8 cellular contexts compared by ENCODE assay signal in genomic region chr4:147866532-147867271, GRCh38.
DNase-seq lines count a peak whose midpoint lies in the region; ATAC-seq and FAIRE-seq lines count a peak whose summit lies in the region.

No MANE protein-coding gene starts in this region.

- DNase-seq in DMS 273 (lab: John Stamatoyannopoulos, UW; ENCODE audit: unreplicated experiment) (peak; percentile 90), HTR-8/SVneo (ENCODE audit: insufficient read length, low spot score) (peak; percentile 71), NOMO-1 treated with DMSO at 0.1 percent for 48 hours (lab: John Stamatoyannopoulos, UW; ENCODE audit: unreplicated experiment) (peak; percentile 80), epithelial cell of prostate (ENCODE audit: low read depth, low spot score) (peak; percentile 34)
- DNase-seq in activated CD8-positive, alpha-beta memory T cell treated with anti-CD3 and anti-CD28 coated beads, Interleukin-2, amount 50 U/mL, for 1 hour (ENCODE audit: extremely low read depth), result peak; percentile 74
- peak; percentile 98 for DNase-seq in stimulated activated CD8-positive, alpha-beta memory T cell treated with anti-CD3 and anti-CD28 coated beads, Interleukin-4, amount 100 ng/mL, for 48 hours

- no peak overlapping the region for H3K27ac ChIP-seq in epithelial cell of prostate
- H3K27ac ChIP-seq in muscle layer of colon (ENCODE audit: low read depth, low read length), result peak overlapping the region; percentile 4

- ATAC-seq in GM21423 (IDR thresholded peaks at IDR 0.05; ENCODE audit: unreplicated experiment), result peak; percentile 82

- no peak overlapping the region for H3K4me3 ChIP-seq in muscle layer of colon (ENCODE audit: low read depth in 1 of 2, low read length in 2 of 2)

- H3K4me1 ChIP-seq in muscle layer of colon (ENCODE audit: insufficient read depth, low read length), result peaks cover 50% of the 10 kb centered on the region

- peak; percentile 23 for FAIRE-seq in HTR-8/SVneo (lab: Jason Lieb, UNC)

- H3K9me3 ChIP-seq in muscle layer of colon (ENCODE audit: low read length), result no peaks in the 10 kb centered on the region

- H3K36me3 ChIP-seq in muscle layer of colon (ENCODE audit: insufficient read depth, low read length), result peaks cover 4% of the 10 kb centered on the region

- no peaks in the 10 kb centered on the region for H3K27me3 ChIP-seq in muscle layer of colon (ENCODE audit: control insufficient read depth in 1 of 2, insufficient read depth in 2 of 2, low read length in 2 of 2)

- H3K9ac ChIP-seq in muscle layer of colon (ENCODE audit: low read length), result no peak overlapping the region

Comparison
In these comparisons a context has a peak if more than half of its experiments do, and no peak if none do; other contexts are left out.
1. DNase-seq: peak in every context shown above with its lines; median percentile 98 in stimulated activated CD8-positive, alpha-beta memory T cell treated with anti-CD3 and anti-CD28 coated beads, Interleukin-4, amount 100 ng/mL, for 48 hours; 90 in DMS 273; 80 in NOMO-1 treated with DMSO at 0.1 percent for 48 hours; 74 in activated CD8-positive, alpha-beta memory T cell treated with anti-CD3 and anti-CD28 coated beads, Interleukin-2, amount 50 U/mL, for 1 hour; 71 in HTR-8/SVneo; 34 in epithelial cell of prostate.